Comparison of ENCODE assay signal across 16 cellular contexts in genomic region chr22:37551981-37552380, GRCh38. TPM values are rescaled to one million over a fixed set of nuclear protein-coding genes. Genes with fewer than 3 reads are reported as not detected.
A peak's percentile ranks its signal among the peaks of the same experiment; 100 is the strongest.
DNase-seq lines count a peak whose midpoint lies in the region; ATAC-seq, FAIRE-seq and TF ChIP-seq lines count a peak whose summit lies in the region.
"Had no signal": no experiment of that assay in that cellular context is flagged by ENCODE, and none has a peak within 500 bp of the region (broad histone marks: within the 10 kb centered on the region; RNA-seq: fewer than 3 reads in every experiment).

No MANE protein-coding gene starts in this region.

- no peaks in the 10 kb centered on the region for H3K9me3 Mint-ChIP-seq in chondrocyte (ENCODE audit: low read depth)

- no peaks in the 10 kb centered on the region for H4K20me1 ChIP-seq in HepG2 (ENCODE audit: insufficient read depth, low read length)

- peak overlapping the region; percentile 51 for H3K9ac ChIP-seq in HepG2 (ENCODE audit: insufficient read depth, low read depth, low read length)

- H3K4me1 ChIP-seq in A549 (peaks cover 40% of the 10 kb centered on the region), HepG2 (ENCODE audit: insufficient read depth, low read length) (peaks cover 98% of the 10 kb centered on the region), gastrocnemius medialis (peaks cover 3 to 18% of the 10 kb centered on the region in 2 donors)

- H3K27me3 Mint-ChIP-seq in chondrocyte (ENCODE audit: low read depth): no peaks in the 10 kb centered on the region

- BruUV-seq in HepG2 (replicated peaks; lab: Mats Ljungman, UMichigan): no TSS peak

- CTCF ChIA-PET in A549 (lab: Yijun Ruan, JAX): interaction anchor here (1.1 to 16.8 kb wide), 4 partner anchors 7 to 40 kb away, joined by 3 to 771 read pairs (median 24); partner anchors contain the start of gene CDC42EP1
- CTCF ChIA-PET in HepG2 (lab: Yijun Ruan, JAX; ENCODE audit: low intra/inter-chr PET ratio, low total read pairs): no interaction called here

- no peak for DNase-seq in A549 (ENCODE audit: low read depth in 1 of 2, low spot score in 1 of 2)
- DNase-seq in chondrocyte (ENCODE audit: low spot score): no peak
- DNase-seq in HepG2 (ENCODE audit: low spot score): no peak
- DNase-seq in gastrocnemius medialis: no peak
- no peak for DNase-seq in left colon
- no peak for DNase-seq in AG08396 (ENCODE audit: low spot score)
- DNase-seq: activated gamma-delta T cell treated with Interleukin-2 at 50 U/mL for 16 hours; MM.1S; NCI-H2227 treated with DMSO at 0.1 percent for 48 hours; stimulated activated CD4-positive, alpha-beta T cell treated with anti-CD3 and anti-CD28 coated beads, Interleukin-2, amount 100 ng/mL, for 48 hours; T-helper 2 cell had no signal

- H3K27ac Mint-ChIP-seq in chondrocyte (ENCODE audit: unreplicated experiment): peak overlapping the region; percentile 94

- H3K36me3 ChIP-seq in HepG2 (replicated peaks in 1 of 2; ENCODE audit: control insufficient read depth in 1 of 2, insufficient read depth in 2 of 2, low read length in 2 of 2): no peaks in the 10 kb centered on the region
- no peaks in the 10 kb centered on the region for H3K36me3 ChIP-seq in gastrocnemius medialis

- no peak overlapping the region for H3K4me3 ChIP-seq in A549
- H3K4me3 ChIP-seq in HepG2 (replicated peaks in 1 of 3; ENCODE audit: insufficient read depth in 1 of 3, low read depth in 2 of 3, low read length in 3 of 3): peak overlapping the region; percentile 6 to 59 (median 42); a peak in 5 of 6 replicates
- no peak overlapping the region for H3K4me3 ChIP-seq in gastrocnemius medialis

- H3K9me3 ChIP-seq in A549 (no peaks in the 10 kb centered on the region), HepG2 (ENCODE audit: low read length) (no peaks in the 10 kb centered on the region), gastrocnemius medialis (no peaks in the 10 kb centered on the region)

- TF ChIP-seq CTCF in A549 (IDR thresholded peaks at IDR 0.05) (no peak), chondrocyte (IDR thresholded peaks at IDR 0.05) (no peak), HepG2 (CRISPR knock-in tag; IDR thresholded peaks at IDR 0.05) (no peak), gastrocnemius medialis (IDR thresholded peaks at IDR 0.05 in 4 of 5, conservative IDR thresholded peaks at IDR 0.05 in 1 of 5) (no peak)

- POLR2A ChIA-PET in A549 (lab: Yijun Ruan, JAX) (no interaction called here), HepG2 (lab: Yijun Ruan, JAX) (interaction anchor here (0.5 to 16.3 kb wide), 3 partner anchors 10 to 400 kb away, joined by 3 to 976 read pairs (median 4); partner anchors contain the start of gene CDC42EP1)

- H2AFZ ChIP-seq in HepG2 (ENCODE audit: low read length): no peak overlapping the region

- no peaks in the 10 kb centered on the region for H3K36me3 Mint-ChIP-seq in chondrocyte (ENCODE audit: low read depth)

- H3K27ac ChIP-seq in A549: peak overlapping the region; percentile 49 to 86; a peak in 4 of 6 replicates
- peak overlapping the region; percentile 25 for H3K27ac ChIP-seq in HepG2 (ENCODE audit: extremely low read length, insufficient read depth, low read length)
- H3K27ac ChIP-seq in gastrocnemius medialis: peak overlapping the region; percentile 58 to 82 (median 76)

- WGBS in A549 (ENCODE audit: missing lambda C conversion rate): 63% methylated on average over 6 of the region's 6 CpGs
- 15% methylated on average over 6 of the region's 6 CpGs for WGBS in HepG2 (ENCODE audit: low lambda C conversion rate)

- no peak for TF ChIP-seq EP300 in A549 (IDR thresholded peaks at IDR 0.05)
- TF ChIP-seq EP300 in HepG2 (IDR thresholded peaks at IDR 0.05; ENCODE audit: low read depth in 2 of 2, low read length in 2 of 2): no peak
- TF ChIP-seq EP300 in HepG2 (CRISPR knock-in tag; IDR thresholded peaks at IDR 0.05; ENCODE audit: borderline replicate concordance): no peak

- peaks cover 75% of the 10 kb centered on the region for H3K4me1 Mint-ChIP-seq in chondrocyte (ENCODE audit: low read depth)

- ATAC-seq in A549: no peak
- no peak for ATAC-seq in HepG2
- ATAC-seq in gastrocnemius medialis: no peak
- ATAC-seq in HG02798 (IDR thresholded peaks at IDR 0.05; ENCODE audit: poor library complexity, unreplicated experiment): no peak
- no peak for ATAC-seq in left colon
- no peak for ATAC-seq in GM18909 (IDR thresholded peaks at IDR 0.05; ENCODE audit: poor library complexity, unreplicated experiment)
- ATAC-seq: Panc1 had no signal

- H3K4me2 ChIP-seq in A549: peak overlapping the region; percentile 48
- peak overlapping the region; percentile 68 for H3K4me2 ChIP-seq in HepG2 (ENCODE audit: low read depth, low read length)

- H3K4me3 Mint-ChIP-seq in chondrocyte (ENCODE audit: unreplicated experiment): no peak overlapping the region

- TF ChIP-seq POLR2A in A549 (IDR thresholded peaks at IDR 0.05; ENCODE audit: low read length): no peak
- no peak for TF ChIP-seq POLR2A in HepG2 (IDR thresholded peaks at IDR 0.05; ENCODE audit: insufficient read depth in 1 of 2, low read depth in 2 of 2, low read length in 2 of 2)
- no peak for TF ChIP-seq POLR2A in gastrocnemius medialis (IDR thresholded peaks at IDR 0.05)

- in situ Hi-C loops in HepG2 (cut with HindIII; ENCODE audit: extremely low pct_ligation_motif_present, low pct_unique_long_range_greater_than_20kb) (no loop called here), gastrocnemius medialis (cut with MboI; ENCODE audit: low sequenced_read_pairs in 4 of 4) (no loop called here)

- intact Hi-C loops in HepG2 (cut with micrococcal nuclease; ENCODE audit: unreplicated experiment): no loop called here
- intact Hi-C loops in gastrocnemius medialis (cut with DNase I; ENCODE audit: low total_unique reads): no loop called here
- intact Hi-C loops in left colon (cut with DNase I, micrococcal nuclease): no loop called here

- FAIRE-seq in A549 (lab: Jason Lieb, UNC) (no peak), HepG2 (lab: Jason Lieb, UNC) (no peak)
- FAIRE-seq: keratinocyte had no signal

- no peaks in the 10 kb centered on the region; a peak in 1 of 5 replicates for H3K27me3 ChIP-seq in HepG2 (ENCODE audit: control insufficient read depth in 1 of 2, insufficient read depth in 2 of 2, low read length in 2 of 2)
- H3K27me3 ChIP-seq in gastrocnemius medialis: peaks cover 0 to 5% (median 0%) of the 10 kb centered on the region in 3 donors

- no peaks in the 10 kb centered on the region for H3K79me2 ChIP-seq in HepG2 (ENCODE audit: insufficient read depth, low read length)

- no peak for TF ChIP-seq RAD21 in A549 (conservative IDR thresholded peaks at IDR 0.05 in 1 of 2, IDR thresholded peaks at IDR 0.05 in 1 of 2)
- TF ChIP-seq RAD21 in HepG2 (CRISPR knock-in tag; IDR thresholded peaks at IDR 0.05): no peak

RNA-seq across cellular contexts. Expression of gene CDC42EP1, which starts 8.3 kb away (rescaled TPM):
- polyA plus RNA-seq in A549 (2011; rRNA removed) (12.2 and 16.0 TPM in 2 replicates), A549 (2017; fragmentation: RNase III; extraction: RNeasy Plus Mini Kit Qiagen cat#74134 plus additional on column Dnase treatment) (20.2 to 21.5 TPM (median 20.3 TPM) in 3 replicates), HepG2 (2011; rRNA removed) (17.1 and 26.7 TPM in 2 replicates)
- polyA plus RNA-seq in A549 (2012; cell fraction: cytosol; rRNA removed): 23.4 and 33.7 TPM in 2 replicates
- 21.3 and 29.9 TPM in 2 replicates for polyA plus RNA-seq in A549 (2012; cell fraction: nucleus; rRNA removed)
- polyA minus RNA-seq in A549 (2011; rRNA and poly(A)+ RNA removed): 9.8 and 15.0 TPM in 2 replicates
- total RNA-seq in chondrocyte (155 to 167 TPM (median 156 TPM) in 3 replicates), HepG2 (2016; rRNA removed; fragmentation: Illumina TruSeq; extraction: Trizol) (25.4 and 29.5 TPM in 2 replicates), gastrocnemius medialis (1 to 10 TPM; 5.6 to 8.8 (median 6.8) TPM), left colon (10 to 100 TPM; 52.2 to 64.1 TPM)
- 19.5 and 29.1 TPM in 2 replicates for total RNA-seq in HepG2 (2016; cell fraction: cytosol; rRNA removed; fragmentation: Illumina TruSeq; extraction: Trizol; ENCODE audit: low read depth)
- 20.9 and 29.7 TPM in 2 replicates for total RNA-seq in HepG2 (2016; cell fraction: insoluble cytoplasmic fraction; rRNA removed; fragmentation: Illumina TruSeq; extraction: Trizol)
- total RNA-seq in HepG2 (2016; cell fraction: membrane; rRNA removed; fragmentation: Illumina TruSeq; extraction: Trizol): 44.9 and 63.7 TPM in 2 replicates
- total RNA-seq in HepG2 (2016; cell fraction: nucleus; rRNA removed; fragmentation: Illumina TruSeq; extraction: Trizol): 15.7 and 18.6 TPM in 2 replicates
- 13.8 and 17.6 TPM in 2 replicates for polyA plus RNA-seq in HepG2 (2011; cell fraction: cytosol; rRNA removed)
- 37.8 and 38.3 TPM in 2 replicates for polyA plus RNA-seq in HepG2 (2011; cell fraction: nucleus; rRNA removed)
- polyA plus RNA-seq in HepG2 (2012): 45.1 and 72.3 TPM in 2 replicates
- 49.0 and 73.1 TPM in 2 replicates for polyA plus RNA-seq in HepG2 (2016; cell fraction: cytosol; fragmentation: Illumina TruSeq; extraction: Trizol; ENCODE audit: low read depth)
- 53.9 and 76.0 TPM in 2 replicates for polyA plus RNA-seq in HepG2 (2016; cell fraction: insoluble cytoplasmic fraction; fragmentation: Illumina TruSeq; extraction: Trizol; ENCODE audit: low read depth)
- 99.7 and 119 TPM in 2 replicates for polyA plus RNA-seq in HepG2 (2016; cell fraction: membrane; fragmentation: Illumina TruSeq; extraction: Trizol; ENCODE audit: low read depth)
- 54.3 and 56.0 TPM in 2 replicates for polyA plus RNA-seq in HepG2 (2016; cell fraction: nucleus; fragmentation: Illumina TruSeq; extraction: Trizol; ENCODE audit: insufficient read depth, low read depth)
- polyA minus RNA-seq in HepG2 (2011; rRNA and poly(A)+ RNA removed; ENCODE audit: low replicate concordance): 12.0 and 24.2 TPM in 2 replicates
- polyA minus RNA-seq in HepG2 (2011; cell fraction: cytosol; rRNA and poly(A)+ RNA removed): 20.7 and 21.6 TPM in 2 replicates
- 12.2 and 15.4 TPM in 2 replicates for polyA minus RNA-seq in HepG2 (2011; cell fraction: nucleus; rRNA and poly(A)+ RNA removed)

RNA-seq across cellular contexts. Expression of gene LGALS2, which starts 27.9 kb away (rescaled TPM):
- polyA plus RNA-seq in A549 (2011; rRNA removed): 1.1 and 2.0 TPM in 2 replicates
- polyA plus RNA-seq in A549 (2012; cell fraction: cytosol; rRNA removed): 0.22 and 0.39 TPM in 2 replicates
- polyA plus RNA-seq in A549 (2012; cell fraction: nucleus; rRNA removed): 0.14 TPM in 1 of 2 replicates, not detected in the other
- polyA plus RNA-seq in A549 (2017; fragmentation: RNase III; extraction: RNeasy Plus Mini Kit Qiagen cat#74134 plus additional on column Dnase treatment): 0.45 to 0.75 TPM (median 0.63 TPM) in 3 replicates
- not detected in 2 replicates for polyA minus RNA-seq in A549 (2011; rRNA and poly(A)+ RNA removed)
- total RNA-seq in chondrocyte: not detected in 3 replicates
- 43.4 and 56.0 TPM in 2 replicates for total RNA-seq in HepG2 (2016; rRNA removed; fragmentation: Illumina TruSeq; extraction: Trizol)
- total RNA-seq in HepG2 (2016; cell fraction: cytosol; rRNA removed; fragmentation: Illumina TruSeq; extraction: Trizol; ENCODE audit: low read depth): 30.8 and 33.0 TPM in 2 replicates
- 39.7 and 64.4 TPM in 2 replicates for total RNA-seq in HepG2 (2016; cell fraction: insoluble cytoplasmic fraction; rRNA removed; fragmentation: Illumina TruSeq; extraction: Trizol)
- total RNA-seq in HepG2 (2016; cell fraction: membrane; rRNA removed; fragmentation: Illumina TruSeq; extraction: Trizol): 19.3 and 21.2 TPM in 2 replicates
- total RNA-seq in HepG2 (2016; cell fraction: nucleus; rRNA removed; fragmentation: Illumina TruSeq; extraction: Trizol): 9.7 and 10.9 TPM in 2 replicates
- 32.5 and 56.1 TPM in 2 replicates for polyA plus RNA-seq in HepG2 (2011; rRNA removed)
- polyA plus RNA-seq in HepG2 (2011; cell fraction: cytosol; rRNA removed): 32.1 and 47.7 TPM in 2 replicates
- 5.1 and 7.9 TPM in 2 replicates for polyA plus RNA-seq in HepG2 (2011; cell fraction: nucleus; rRNA removed)
- polyA plus RNA-seq in HepG2 (2012): 54.6 and 60.7 TPM in 2 replicates
- 30.1 and 38.1 TPM in 2 replicates for polyA plus RNA-seq in HepG2 (2016; cell fraction: cytosol; fragmentation: Illumina TruSeq; extraction: Trizol; ENCODE audit: low read depth)
- polyA plus RNA-seq in HepG2 (2016; cell fraction: insoluble cytoplasmic fraction; fragmentation: Illumina TruSeq; extraction: Trizol; ENCODE audit: low read depth): 59.5 and 62.8 TPM in 2 replicates
- 14.5 and 18.2 TPM in 2 replicates for polyA plus RNA-seq in HepG2 (2016; cell fraction: membrane; fragmentation: Illumina TruSeq; extraction: Trizol; ENCODE audit: low read depth)
- 20.3 and 23.8 TPM in 2 replicates for polyA plus RNA-seq in HepG2 (2016; cell fraction: nucleus; fragmentation: Illumina TruSeq; extraction: Trizol; ENCODE audit: insufficient read depth, low read depth)
- polyA minus RNA-seq in HepG2 (2011; rRNA and poly(A)+ RNA removed; ENCODE audit: low replicate concordance): 3.2 TPM in 1 of 2 replicates, not detected in the other
- polyA minus RNA-seq in HepG2 (2011; cell fraction: cytosol; rRNA and poly(A)+ RNA removed): 2.0 TPM in 2 replicates
- polyA minus RNA-seq in HepG2 (2011; cell fraction: nucleus; rRNA and poly(A)+ RNA removed): 1.9 TPM in 1 of 2 replicates, not detected in the other
- not detected for total RNA-seq in gastrocnemius medialis
- 10 to 100 TPM; 42.9 to 44.5 TPM for total RNA-seq in left colon
- total RNA-seq: cerebellum had no signal
- polyA plus RNA-seq: keratinocyte had no signal

RNA-seq across cellular contexts. Expression of gene CARD10, which starts 32.8 kb away (rescaled TPM):
- polyA plus RNA-seq in A549 (2011; rRNA removed) (8.3 and 11.1 TPM in 2 replicates), A549 (2017; fragmentation: RNase III; extraction: RNeasy Plus Mini Kit Qiagen cat#74134 plus additional on column Dnase treatment) (14.1 to 16.1 TPM (median 15.3 TPM) in 3 replicates), HepG2 (2011; rRNA removed) (55.8 and 92.3 TPM in 2 replicates)
- polyA plus RNA-seq in A549 (2012; cell fraction: cytosol; rRNA removed): 16.0 and 23.0 TPM in 2 replicates
- 52.8 and 67.1 TPM in 2 replicates for polyA plus RNA-seq in A549 (2012; cell fraction: nucleus; rRNA removed)
- polyA minus RNA-seq in A549 (2011; rRNA and poly(A)+ RNA removed): 12.5 and 17.6 TPM in 2 replicates
- total RNA-seq in chondrocyte (7.0 to 14.2 TPM (median 13.5 TPM) in 3 replicates), HepG2 (2016; rRNA removed; fragmentation: Illumina TruSeq; extraction: Trizol) (28.9 and 35.2 TPM in 2 replicates), gastrocnemius medialis (1 to 10 TPM; 2.6 to 5.7 (median 4.4) TPM), left colon (10 to 100 TPM; 64.1 to 66.4 TPM)
- total RNA-seq in HepG2 (2016; cell fraction: cytosol; rRNA removed; fragmentation: Illumina TruSeq; extraction: Trizol; ENCODE audit: low read depth): 3.9 and 4.1 TPM in 2 replicates
- 24.8 and 36.0 TPM in 2 replicates for total RNA-seq in HepG2 (2016; cell fraction: insoluble cytoplasmic fraction; rRNA removed; fragmentation: Illumina TruSeq; extraction: Trizol)
- 11.9 and 12.5 TPM in 2 replicates for total RNA-seq in HepG2 (2016; cell fraction: membrane; rRNA removed; fragmentation: Illumina TruSeq; extraction: Trizol)
- total RNA-seq in HepG2 (2016; cell fraction: nucleus; rRNA removed; fragmentation: Illumina TruSeq; extraction: Trizol): 17.8 and 21.3 TPM in 2 replicates
- polyA plus RNA-seq in HepG2 (2011; cell fraction: cytosol; rRNA removed): 52.6 and 75.1 TPM in 2 replicates
- 203 and 227 TPM in 2 replicates for polyA plus RNA-seq in HepG2 (2011; cell fraction: nucleus; rRNA removed)
- polyA plus RNA-seq in HepG2 (2012): 46.8 and 57.2 TPM in 2 replicates
- polyA plus RNA-seq in HepG2 (2016; cell fraction: cytosol; fragmentation: Illumina TruSeq; extraction: Trizol; ENCODE audit: low read depth): 3.0 TPM in 2 replicates
- polyA plus RNA-seq in HepG2 (2016; cell fraction: insoluble cytoplasmic fraction; fragmentation: Illumina TruSeq; extraction: Trizol; ENCODE audit: low read depth): 28.5 and 30.3 TPM in 2 replicates
- polyA plus RNA-seq in HepG2 (2016; cell fraction: membrane; fragmentation: Illumina TruSeq; extraction: Trizol; ENCODE audit: low read depth): 9.1 and 9.4 TPM in 2 replicates
- 42.1 and 44.8 TPM in 2 replicates for polyA plus RNA-seq in HepG2 (2016; cell fraction: nucleus; fragmentation: Illumina TruSeq; extraction: Trizol; ENCODE audit: insufficient read depth, low read depth)
- 15.9 and 164 TPM in 2 replicates for polyA minus RNA-seq in HepG2 (2011; rRNA and poly(A)+ RNA removed; ENCODE audit: low replicate concordance)
- polyA minus RNA-seq in HepG2 (2011; cell fraction: cytosol; rRNA and poly(A)+ RNA removed): 61.5 and 72.6 TPM in 2 replicates
- 31.9 and 42.5 TPM in 2 replicates for polyA minus RNA-seq in HepG2 (2011; cell fraction: nucleus; rRNA and poly(A)+ RNA removed)

RNA-seq across cellular contexts. Expression of gene GGA1, which starts 56.7 kb away (rescaled TPM):
- polyA plus RNA-seq in A549 (2011; rRNA removed) (20.5 and 22.0 TPM in 2 replicates), A549 (2017; fragmentation: RNase III; extraction: RNeasy Plus Mini Kit Qiagen cat#74134 plus additional on column Dnase treatment) (23.5 to 28.4 TPM (median 26.1 TPM) in 3 replicates), HepG2 (2011; rRNA removed) (87.2 and 103 TPM in 2 replicates)
- 25.4 and 29.6 TPM in 2 replicates for polyA plus RNA-seq in A549 (2012; cell fraction: cytosol; rRNA removed)
- 116 and 166 TPM in 2 replicates for polyA plus RNA-seq in A549 (2012; cell fraction: nucleus; rRNA removed)
- 18.1 and 19.4 TPM in 2 replicates for polyA minus RNA-seq in A549 (2011; rRNA and poly(A)+ RNA removed)
- total RNA-seq in chondrocyte (32.0 to 35.9 TPM (median 34.8 TPM) in 3 replicates), HepG2 (2016; rRNA removed; fragmentation: Illumina TruSeq; extraction: Trizol) (16.0 and 29.1 TPM in 2 replicates), gastrocnemius medialis (10 to 100 TPM; 39.0 to 48.8 (median 45.0) TPM), left colon (10 to 100 TPM; 56.9 to 73.3 TPM)
- total RNA-seq in HepG2 (2016; cell fraction: cytosol; rRNA removed; fragmentation: Illumina TruSeq; extraction: Trizol; ENCODE audit: low read depth): 16.1 and 18.1 TPM in 2 replicates
- 13.7 and 32.9 TPM in 2 replicates for total RNA-seq in HepG2 (2016; cell fraction: insoluble cytoplasmic fraction; rRNA removed; fragmentation: Illumina TruSeq; extraction: Trizol)
- total RNA-seq in HepG2 (2016; cell fraction: membrane; rRNA removed; fragmentation: Illumina TruSeq; extraction: Trizol): 22.2 and 24.3 TPM in 2 replicates
- total RNA-seq in HepG2 (2016; cell fraction: nucleus; rRNA removed; fragmentation: Illumina TruSeq; extraction: Trizol): 34.3 and 44.4 TPM in 2 replicates
- polyA plus RNA-seq in HepG2 (2011; cell fraction: cytosol; rRNA removed): 22.6 and 34.6 TPM in 2 replicates
- polyA plus RNA-seq in HepG2 (2011; cell fraction: nucleus; rRNA removed): 436 and 489 TPM in 2 replicates
- 51.1 and 57.0 TPM in 2 replicates for polyA plus RNA-seq in HepG2 (2012)
- 4.7 and 5.0 TPM in 2 replicates for polyA plus RNA-seq in HepG2 (2016; cell fraction: cytosol; fragmentation: Illumina TruSeq; extraction: Trizol; ENCODE audit: low read depth)
- 13.0 and 17.9 TPM in 2 replicates for polyA plus RNA-seq in HepG2 (2016; cell fraction: insoluble cytoplasmic fraction; fragmentation: Illumina TruSeq; extraction: Trizol; ENCODE audit: low read depth)
- 11.4 and 12.2 TPM in 2 replicates for polyA plus RNA-seq in HepG2 (2016; cell fraction: membrane; fragmentation: Illumina TruSeq; extraction: Trizol; ENCODE audit: low read depth)
- 138 and 147 TPM in 2 replicates for polyA plus RNA-seq in HepG2 (2016; cell fraction: nucleus; fragmentation: Illumina TruSeq; extraction: Trizol; ENCODE audit: insufficient read depth, low read depth)
- polyA minus RNA-seq in HepG2 (2011; rRNA and poly(A)+ RNA removed; ENCODE audit: low replicate concordance): 31.3 and 75.9 TPM in 2 replicates
- polyA minus RNA-seq in HepG2 (2011; cell fraction: cytosol; rRNA and poly(A)+ RNA removed): 15.5 and 19.6 TPM in 2 replicates
- polyA minus RNA-seq in HepG2 (2011; cell fraction: nucleus; rRNA and poly(A)+ RNA removed): 83.2 and 84.5 TPM in 2 replicates

Comparison
In these comparisons a context has a peak if more than half of its experiments do, and no peak if none do; other contexts are left out.
1. H3K27ac ChIP-seq: peak in every context shown above with its lines; median percentile 76 in gastrocnemius medialis; 68 in A549; 25 in HepG2.
2. H3K4me3 ChIP-seq: peak in HepG2 (3 of 3); none in A549 (single experiment) and gastrocnemius medialis (0 of 4).
3. RNA of gene LGALS2, which starts 27.9 kb away (total RNA-seq): 42.9 to 44.5 TPM in left colon and 9.7 to 64.4 TPM in HepG2; not detected in chondrocyte and not detected in gastrocnemius medialis; every median in the first group is over 10 times any median in the second.
4. Of the 38 proteins assayed by ChIP-seq in both HepG2 and A549: peak only in HepG2: MAX; only in A549: none; in both: none; in neither: 37.